In genomic region chr17:81279278-81280073, GRCh38 we compare ENCODE assay signal across 21 cellular contexts.
"Had no signal": no experiment of that assay in that cellular context is flagged by ENCODE, and none has a peak within 500 bp of the region (broad histone marks: within the 10 kb centered on the region; RNA-seq: fewer than 3 reads in every experiment).

No MANE protein-coding gene starts in this region.

- H3K9me3 Mint-ChIP-seq: activated B cell treated with CpG ODN at 0.5 μM for 24 hours; activated CD4-positive, alpha-beta memory T cell treated with anti-CD3 and anti-CD28 coated beads for 36 hours; activated naive CD4-positive, alpha-beta T cell treated with anti-CD3 and anti-CD28 coated beads for 36 hours; activated naive CD8-positive, alpha-beta T cell treated with anti-CD3 and anti-CD28 coated beads, Interleukin-2, amount 10 ng/mL, durations not matched to agents 7 days and 5 days; naive thymus-derived CD8-positive, alpha-beta T cell; T-helper 1 cell treated with Interleukin-12 subunit alpha and Interleukin-12 subunit beta and Interleukin-4 antibody, amounts not matched to agents 30 μg/mL and 1 μg/mL, for 36 hours had no signal

- H3K9me3 ChIP-seq: upper lobe of left lung had no signal

- H3K4me3 Mint-ChIP-seq: activated B cell treated with CpG ODN at 0.5 μM for 24 hours; activated CD4-positive, alpha-beta memory T cell treated with anti-CD3 and anti-CD28 coated beads for 36 hours; activated naive CD4-positive, alpha-beta T cell treated with anti-CD3 and anti-CD28 coated beads for 36 hours; activated naive CD8-positive, alpha-beta T cell treated with anti-CD3 and anti-CD28 coated beads, Interleukin-2, amount 10 ng/mL, durations not matched to agents 7 days and 5 days; naive thymus-derived CD8-positive, alpha-beta T cell; T-helper 1 cell treated with Interleukin-12 subunit alpha and Interleukin-12 subunit beta and Interleukin-4 antibody, amounts not matched to agents 30 μg/mL and 1 μg/mL, for 36 hours had no signal

- DNase-seq: activated B cell treated with CpG ODN at 0.5 μM for 24 hours; activated CD4-positive, alpha-beta memory T cell treated with anti-CD3 and anti-CD28 coated beads for 36 hours; activated CD4-positive, alpha-beta T cell treated with anti-CD3 and anti-CD28 coated beads for 4 hours; activated effector memory CD4-positive, alpha-beta T cell treated with Interleukin-2 at 50 U/mL for 16 hours; activated naive CD4-positive, alpha-beta T cell treated with anti-CD3 and anti-CD28 coated beads for 36 hours; activated naive CD8-positive, alpha-beta T cell treated with anti-CD3 and anti-CD28 coated beads, Interleukin-2, amount 10 ng/mL, durations not matched to agents 7 days and 5 days; activated T-cell treated with anti-CD3 and anti-CD28 coated beads, Interleukin-2, amount 50 U/mL, for 48 hours; amniotic stem cell; cerebellar nuclear complex; foreskin fibroblast; kidney; naive thymus-derived CD8-positive, alpha-beta T cell; retina; stimulated activated CD4-positive, alpha-beta T cell treated with anti-CD3 and anti-CD28 coated beads, Interleukin-4, amount 100 ng/mL, for 24 hours; stimulated activated naive CD4-positive, alpha-beta T cell treated with Interleukin-2 at 50 U/mL for 16 hours; T1000 had no signal

- H3K27me3 ChIP-seq: upper lobe of left lung had no signal

- ATAC-seq: left lobe of liver; naive thymus-derived CD8-positive, alpha-beta T cell had no signal

- H3K27me3 Mint-ChIP-seq: activated B cell treated with CpG ODN at 0.5 μM for 24 hours; activated CD4-positive, alpha-beta memory T cell treated with anti-CD3 and anti-CD28 coated beads for 36 hours; activated naive CD8-positive, alpha-beta T cell treated with anti-CD3 and anti-CD28 coated beads, Interleukin-2, amount 10 ng/mL, durations not matched to agents 7 days and 5 days; naive thymus-derived CD8-positive, alpha-beta T cell had no signal

- H3K27ac Mint-ChIP-seq: activated B cell treated with CpG ODN at 0.5 μM for 24 hours; activated CD4-positive, alpha-beta memory T cell treated with anti-CD3 and anti-CD28 coated beads for 36 hours; activated naive CD4-positive, alpha-beta T cell treated with anti-CD3 and anti-CD28 coated beads for 36 hours; activated naive CD8-positive, alpha-beta T cell treated with anti-CD3 and anti-CD28 coated beads, Interleukin-2, amount 10 ng/mL, durations not matched to agents 7 days and 5 days; T-helper 1 cell treated with Interleukin-12 subunit alpha and Interleukin-12 subunit beta and Interleukin-4 antibody, amounts not matched to agents 30 μg/mL and 1 μg/mL, for 36 hours had no signal

- H3K4me3 ChIP-seq: coronary artery, lung, upper lobe of left lung had no signal
